In genomic region chr10:109971640-109972039, GRCh38 we compare ENCODE assay signal across 1 cellular context.
A peak's percentile ranks its signal among the peaks of the same experiment; 100 is the strongest.
TF ChIP-seq lines count a peak whose summit lies in the region.

No MANE protein-coding gene starts in this region.

TF ChIP-seq in HepG2, 621 proteins besides CTCF, POLR2A, EP300 and RAD21 (continued from another document):
- no peak for TF ChIP-seq NFAT5 (CRISPR knock-in tag; IDR thresholded peaks at IDR 0.05)
- no peak for TF ChIP-seq E2F5 (CRISPR knock-in tag; conservative IDR thresholded peaks at IDR 0.05)
- TF ChIP-seq ZMYM4 (CRISPR knock-in tag; IDR thresholded peaks at IDR 0.05): no peak
- TF ChIP-seq NAIF1 (CRISPR knock-in tag; IDR thresholded peaks at IDR 0.05; ENCODE audit: borderline replicate concordance): no peak
- TF ChIP-seq FOSL1 (CRISPR knock-in tag; IDR thresholded peaks at IDR 0.05; ENCODE audit: borderline replicate concordance): no peak
- peak; percentile 52; the same call in 1 of the 2 replicates for TF ChIP-seq RERE (CRISPR knock-in tag; IDR thresholded peaks at IDR 0.05; ENCODE audit: low read depth)
- no peak for TF ChIP-seq FOXA1 (IDR thresholded peaks at IDR 0.05)
- TF ChIP-seq FOXA1 (CRISPR knock-in tag; IDR thresholded peaks at IDR 0.05): peak; percentile 35; the same call in 1 of the 2 replicates
- 0 out of 2 replicates have a peak, but pooled peaks have one; percentile 16 for TF ChIP-seq NCOA2 (CRISPR knock-in tag; IDR thresholded peaks at IDR 0.05)
- TF ChIP-seq CAMTA2 (CRISPR knock-in tag; IDR thresholded peaks at IDR 0.05; ENCODE audit: borderline replicate concordance): no peak
- no peak for TF ChIP-seq ZSCAN25 (CRISPR knock-in tag; IDR thresholded peaks at IDR 0.05)
- TF ChIP-seq HIC2 (CRISPR knock-in tag; IDR thresholded peaks at IDR 0.05; ENCODE audit: low read depth): no peak
- no peak for TF ChIP-seq ZNF598 (CRISPR knock-in tag; IDR thresholded peaks at IDR 0.05; ENCODE audit: borderline replicate concordance)
- TF ChIP-seq ATRX (CRISPR knock-in tag; IDR thresholded peaks at IDR 0.05; ENCODE audit: borderline replicate concordance): no peak
- no peak for TF ChIP-seq ZNF124 (CRISPR knock-in tag; IDR thresholded peaks at IDR 0.05)
- no peak for TF ChIP-seq MTF2 (CRISPR knock-in tag; IDR thresholded peaks at IDR 0.05; ENCODE audit: borderline replicate concordance)
- no peak for TF ChIP-seq ZNF383 (CRISPR knock-in tag; IDR thresholded peaks at IDR 0.05; ENCODE audit: borderline replicate concordance)
- TF ChIP-seq ONECUT2 (CRISPR knock-in tag; IDR thresholded peaks at IDR 0.05): no peak
- TF ChIP-seq TBX2 (CRISPR knock-in tag; IDR thresholded peaks at IDR 0.05; ENCODE audit: borderline replicate concordance): no peak
- no peak for TF ChIP-seq HMG20A (CRISPR knock-in tag; IDR thresholded peaks at IDR 0.05; ENCODE audit: borderline replicate concordance)
- no peak for TF ChIP-seq MED8 (CRISPR knock-in tag; IDR thresholded peaks at IDR 0.05; ENCODE audit: insufficient replicate concordance)
- peak; percentile 28; the same call in 1 of the 2 replicates for TF ChIP-seq HNF4A (CRISPR knock-in tag; IDR thresholded peaks at IDR 0.05)
- TF ChIP-seq KAT2B (IDR thresholded peaks at IDR 0.05; ENCODE audit: borderline replicate concordance, low read depth, low read length): no peak
- TF ChIP-seq RXRB (CRISPR knock-in tag; IDR thresholded peaks at IDR 0.05; ENCODE audit: borderline replicate concordance): no peak
- no peak for TF ChIP-seq STAG1 (CRISPR knock-in tag; IDR thresholded peaks at IDR 0.05)
- TF ChIP-seq ZNF609 (CRISPR knock-in tag; IDR thresholded peaks at IDR 0.05; ENCODE audit: borderline replicate concordance): peak; percentile 45; the same call in 1 of the 2 replicates
- TF ChIP-seq SOX13 (IDR thresholded peaks at IDR 0.05): no peak
- TF ChIP-seq SOX13 (CRISPR knock-in tag; conservative IDR thresholded peaks at IDR 0.05 in 1 of 2, IDR thresholded peaks at IDR 0.05 in 1 of 2): 0 out of 4 replicates have a peak, but pooled peaks of 1 of the 2 experiments have one; percentile 18
